11 cellular contexts compared by ENCODE assay signal in the genomic region with DNA sequence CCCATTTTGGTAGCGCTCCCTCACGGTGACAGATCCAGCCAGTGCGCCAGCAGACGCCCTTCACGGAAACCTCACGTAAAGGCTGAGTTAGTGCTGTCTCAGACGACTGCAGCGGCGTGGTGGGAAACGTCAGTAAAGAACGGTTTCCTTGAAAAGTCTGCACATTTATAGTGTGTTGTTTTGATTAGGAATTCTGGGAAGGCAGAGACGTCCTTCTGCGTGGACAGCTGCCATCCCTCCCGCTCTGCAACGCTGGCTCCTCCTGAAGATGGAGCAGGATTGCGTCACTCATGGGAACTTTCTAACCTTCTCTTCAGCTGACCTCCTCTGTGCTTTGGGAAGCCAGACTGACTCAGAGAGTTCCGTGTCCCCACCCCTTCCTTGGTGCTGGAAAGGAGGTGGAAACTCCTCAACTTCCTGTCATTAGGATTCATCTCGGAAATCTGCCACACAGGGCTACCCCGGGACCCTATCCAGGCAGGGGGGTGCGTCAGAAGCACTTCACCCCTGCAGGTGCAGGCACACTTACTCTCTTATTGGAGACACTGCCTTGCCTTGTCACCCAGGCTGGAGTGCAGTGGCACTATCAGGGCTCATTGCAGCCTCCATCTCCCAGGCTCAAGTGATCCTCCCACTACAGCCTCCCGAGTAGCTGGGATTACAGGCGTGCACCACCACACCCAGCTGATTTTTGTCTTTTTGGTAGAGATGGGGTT. TPM values are rescaled to one million over a fixed set of nuclear protein-coding genes. Genes with fewer than 3 reads are reported as not detected.
DNase-seq lines count a peak whose midpoint lies in the region; FAIRE-seq and TF ChIP-seq lines count a peak whose summit lies in the region.
"Had no signal": no experiment of that assay in that cellular context is flagged by ENCODE, and none has a peak within 500 bp of the region (broad histone marks: within the 10 kb centered on the region; RNA-seq: fewer than 3 reads in every experiment).

No MANE protein-coding gene starts in this region.

- H3K4me2 ChIP-seq in endothelial cell of umbilical vein (ENCODE audit: insufficient read depth, low read length) (no peak overlapping the region), OCI-LY7 (ENCODE audit: low read length) (no peak overlapping the region)

- CTCF ChIA-PET in endothelial cell of umbilical vein (lab: Charles Lee) (interaction anchor here (1.5 kb wide), 1 partner anchor 156 kb away, joined by 3 read pairs; no protein-coding TSS in a partner anchor), OCI-LY7 (lab: Charles Lee; ENCODE audit: unreplicated experiment) (no interaction called here)

- H3K9me2 ChIP-seq in OCI-LY7 (ENCODE audit: insufficient read depth, low read length), result no peaks in the 10 kb centered on the region

- WGBS in lower leg skin, 2 donors, result 71 to 83% methylated on average over 21 to 22 of the region's 22 CpGs
- 63 to 69% methylated on average over 21 to 22 of the region's 22 CpGs for WGBS in thyroid gland, 2 donors

- peak; percentile 82 for DNase-seq in HFFc6
- peak; percentile 10 for DNase-seq in endothelial cell of umbilical vein (ENCODE audit: low read depth, low spot score)
- peak; percentile 74 to 94 for DNase-seq in lower leg skin (ENCODE audit: low spot score in 2 of 2)
- DNase-seq in thyroid gland, result peak; percentile 29 to 31
- DNase-seq in activated CD8-positive, alpha-beta memory T cell treated with anti-CD3 and anti-CD28 coated beads, Interleukin-2, amount 50 U/mL, for 4 hours, result no peak
- DNase-seq in D341Med (ENCODE audit: low spot score), result no peak
- DNase-seq in OCI-LY7 (ENCODE audit: low spot score), result no peak
- no peak for DNase-seq in ecto neural progenitor cell (ENCODE audit: low spot score)
- DNase-seq: NCI-H345; stimulated activated naive CD8-positive, alpha-beta T cell treated with anti-CD3 and anti-CD28 coated beads, Interleukin-15, Interleukin-2, amounts not matched to agents 100 U/mL and 50 U/mL, for 24 hours had no signal

- H3K79me2 ChIP-seq in endothelial cell of umbilical vein (ENCODE audit: control insufficient read depth, insufficient read depth, low read length) (no peaks in the 10 kb centered on the region), OCI-LY7 (ENCODE audit: insufficient read depth, low read depth, low read length) (no peaks in the 10 kb centered on the region)

- no peak overlapping the region for H3K9ac ChIP-seq in endothelial cell of umbilical vein (replicated peaks; ENCODE audit: extremely low read depth, insufficient read depth, low read length)

- TF ChIP-seq CTCF in HFFc6 (IDR thresholded peaks at IDR 0.05), result no peak
- TF ChIP-seq CTCF in endothelial cell of umbilical vein (IDR thresholded peaks at IDR 0.05; ENCODE audit: extremely low read depth in 1 of 2, insufficient read depth in 1 of 2, low read depth in 1 of 2, low read length in 2 of 2), result no peak
- no peak for TF ChIP-seq CTCF in lower leg skin (IDR thresholded peaks at IDR 0.05)
- TF ChIP-seq CTCF in thyroid gland (IDR thresholded peaks at IDR 0.05), result no peak
- TF ChIP-seq CTCF in OCI-LY7 (conservative IDR thresholded peaks at IDR 0.05; ENCODE audit: low read length), result no peak

- BruUV-seq in endothelial cell of umbilical vein (replicated peaks; lab: Mats Ljungman, UMichigan) (no TSS peak), OCI-LY7 (replicated peaks; lab: Mats Ljungman, UMichigan) (no TSS peak)

- peaks cover 4% of the 10 kb centered on the region; the same call in 1 of the 2 replicates for H3K36me3 Mint-ChIP-seq in HFFc6 (ENCODE audit: low read depth)

- no peaks in the 10 kb centered on the region for H3K27me3 ChIP-seq in endothelial cell of umbilical vein (ENCODE audit: control insufficient read depth in 2 of 2, insufficient read depth in 2 of 2, low read length in 2 of 2)
- no peaks in the 10 kb centered on the region for H3K27me3 ChIP-seq in thyroid gland

- H3K9me3 ChIP-seq in endothelial cell of umbilical vein (replicated peaks; ENCODE audit: control insufficient read depth, insufficient read depth, low read length), result no peaks in the 10 kb centered on the region
- H3K9me3 ChIP-seq in thyroid gland, result no peaks in the 10 kb centered on the region
- H3K9me3 ChIP-seq in OCI-LY7 (ENCODE audit: low read length), result no peaks in the 10 kb centered on the region

- no peak overlapping the region for H3K27ac ChIP-seq in endothelial cell of umbilical vein (ENCODE audit: insufficient read depth, low read depth, low read length)
- peak overlapping the region in 1 of 3 donors; percentile 18 for H3K27ac ChIP-seq in thyroid gland
- H3K27ac ChIP-seq in OCI-LY7 (ENCODE audit: low read depth, low read length, poor library complexity, severe bottlenecking), result no peak overlapping the region

- no peak for FAIRE-seq in endothelial cell of umbilical vein (lab: Jason Lieb, UNC)

- no peaks in the 10 kb centered on the region for H3K36me3 ChIP-seq in endothelial cell of umbilical vein (ENCODE audit: control insufficient read depth in 2 of 2, extremely low read depth in 1 of 2, insufficient read depth in 2 of 2, low read length in 2 of 2)
- H3K36me3 ChIP-seq in thyroid gland, result no peaks in the 10 kb centered on the region
- no peaks in the 10 kb centered on the region for H3K36me3 ChIP-seq in OCI-LY7 (ENCODE audit: insufficient read depth, low read length)

- H2AFZ ChIP-seq in endothelial cell of umbilical vein (ENCODE audit: low read depth, low read length) (no peak overlapping the region), OCI-LY7 (ENCODE audit: low read length) (no peak overlapping the region)

- no peak for TF ChIP-seq POLR2A in endothelial cell of umbilical vein (IDR thresholded peaks at IDR 0.05; ENCODE audit: low read depth, low read length)
- no peak for TF ChIP-seq POLR2A in lower leg skin (IDR thresholded peaks at IDR 0.05)
- TF ChIP-seq POLR2A in thyroid gland (IDR thresholded peaks at IDR 0.05), result no peak

- no peaks in the 10 kb centered on the region for H4K20me1 ChIP-seq in endothelial cell of umbilical vein (replicated peaks; ENCODE audit: control insufficient read depth, extremely low read depth, insufficient read depth, low read length)
- no peaks in the 10 kb centered on the region for H4K20me1 ChIP-seq in OCI-LY7 (ENCODE audit: insufficient read depth, low read length)

- H3K4me1 Mint-ChIP-seq in HFFc6 (ENCODE audit: low read depth), result peaks cover 11% of the 10 kb centered on the region

- H3K4me3 ChIP-seq in endothelial cell of umbilical vein (replicated peaks in 1 of 3; ENCODE audit: insufficient read depth in 1 of 3, low read depth in 1 of 3, low read length in 3 of 3), result no peak overlapping the region
- no peak overlapping the region for H3K4me3 ChIP-seq in lower leg skin (ENCODE audit: low read depth, poor library complexity, severe bottlenecking)
- H3K4me3 ChIP-seq in thyroid gland (replicated peaks in 1 of 3), result no peak overlapping the region
- no peak overlapping the region for H3K4me3 ChIP-seq in OCI-LY7 (ENCODE audit: low read depth, low read length, poor library complexity, severe bottlenecking)

- H3K4me3 Mint-ChIP-seq in HFFc6, result no peak overlapping the region
- H3K4me3 Mint-ChIP-seq: T-helper 1 cell treated with Interleukin-12 subunit alpha and Interleukin-12 subunit beta and Interleukin-4 antibody, amounts not matched to agents 30 μg/mL and 1 μg/mL, for 36 hours had no signal

- H3K27me3 Mint-ChIP-seq in HFFc6 (ENCODE audit: insufficient read depth), result no peaks in the 10 kb centered on the region; the same call in 1 of the 2 replicates

- no peaks in the 10 kb centered on the region for H3K4me1 ChIP-seq in endothelial cell of umbilical vein (ENCODE audit: control insufficient read depth, extremely low read depth, insufficient read depth, low read length)
- H3K4me1 ChIP-seq in thyroid gland, result no peaks in the 10 kb centered on the region
- H3K4me1 ChIP-seq in OCI-LY7 (ENCODE audit: insufficient read depth, low read length, poor library complexity, severe bottlenecking), result no peaks in the 10 kb centered on the region

- H3K27ac Mint-ChIP-seq in HFFc6, result peak overlapping the region; percentile 85
- H3K27ac Mint-ChIP-seq: T-helper 1 cell treated with Interleukin-12 subunit alpha and Interleukin-12 subunit beta and Interleukin-4 antibody, amounts not matched to agents 30 μg/mL and 1 μg/mL, for 36 hours had no signal

- intact Hi-C loops in endothelial cell of umbilical vein (cut with micrococcal nuclease), result no loop called here
- intact Hi-C loops in lower leg skin (cut with DNase I; ENCODE audit: low total_unique reads), result no loop called here
- intact Hi-C loops in thyroid gland (cut with DNase I), result no loop called here
- intact Hi-C loops in OCI-LY7 (cut with micrococcal nuclease; ENCODE audit: unreplicated experiment), result no loop called here

- no peaks in the 10 kb centered on the region for H3K9me3 Mint-ChIP-seq in HFFc6
- H3K9me3 Mint-ChIP-seq: T-helper 1 cell treated with Interleukin-12 subunit alpha and Interleukin-12 subunit beta and Interleukin-4 antibody, amounts not matched to agents 30 μg/mL and 1 μg/mL, for 36 hours had no signal

- dilution Hi-C loops in endothelial cell of umbilical vein (cut with MboI; ENCODE audit: extremely low pct_ligation_motif_present, low sequenced_read_pairs), result no loop called here

- POLR2A ChIA-PET in endothelial cell of umbilical vein (lab: Charles Lee), result no interaction called here
- POLR2A ChIA-PET in OCI-LY7 (lab: Charles Lee), result no interaction called here

- no peaks in the 10 kb centered on the region for H3K9me1 ChIP-seq in endothelial cell of umbilical vein (replicated peaks; ENCODE audit: control insufficient read depth, extremely low read depth, insufficient read depth, low read length)

TF ChIP-seq in endothelial cell of umbilical vein, 7 proteins besides CTCF, POLR2A, EP300 and RAD21:
- TF ChIP-seq EZH2 (IDR thresholded peaks at IDR 0.05; ENCODE audit: borderline replicate concordance, low read depth, low read length, severe bottlenecking), result no peak
- TF ChIP-seq GATA2 (IDR thresholded peaks at IDR 0.05; ENCODE audit: insufficient read depth, insufficient read length, low read depth, low read length), result no peak

RNA-seq across cellular contexts. Expression of gene CRISPLD2, which starts 24.3 kb away (rescaled TPM):
- total RNA-seq in HFFc6 (2021; fragmentation: NEBNext Ultra II Directional; extraction: Animal tissue kit (Norgen Biotek cat#: 25700)), result 10 to 100 TPM; 12.2 to 15.5 (median 13.6) TPM
- total RNA-seq in endothelial cell of umbilical vein (0.73 TPM in 1 of 2 replicates, not detected in the other), lower leg skin (100 to 1,000 TPM in 1 of 4 donors, 10 to 100 TPM in 3; 48.0 to 105 (median 69.5) TPM), thyroid gland (100 to 1,000 TPM in 2 of 4 donors, 10 to 100 TPM in 2; 48.0 to 261 (median 108) TPM), OCI-LY7 (2022) (0.53 and 0.99 TPM in 2 replicates)
- polyA plus RNA-seq in endothelial cell of umbilical vein, result 0.06 and 0.14 TPM in 2 replicates
- polyA plus RNA-seq in endothelial cell of umbilical vein (2011; cell fraction: cytosol; rRNA removed), result 0.04 and 0.06 TPM in 2 replicates
- polyA plus RNA-seq in endothelial cell of umbilical vein (2011; cell fraction: nucleus; rRNA removed), result 0.14 TPM in 1 of 2 replicates, not detected in the other
- polyA plus RNA-seq in endothelial cell of umbilical vein (2012), result 0.31 and 0.40 TPM in 2 replicates
- polyA minus RNA-seq in endothelial cell of umbilical vein, result 0.38 and 0.58 TPM in 2 replicates
- polyA minus RNA-seq in endothelial cell of umbilical vein (2011; cell fraction: cytosol; rRNA and poly(A)+ RNA removed), result 11.9 TPM
- not detected in 2 replicates for polyA minus RNA-seq in endothelial cell of umbilical vein (2011; cell fraction: nucleus; rRNA and poly(A)+ RNA removed)
- 0.28 and 0.47 TPM in 2 replicates for total RNA-seq in OCI-LY7 (2014; rRNA removed; shearing (Covaris generic))

Comparison
In these comparisons a context has a peak if more than half of its experiments do, and no peak if none do; other contexts are left out.
1. DNase-seq: peak in HFFc6 (single experiment), endothelial cell of umbilical vein (single experiment), lower leg skin (2 of 2) and thyroid gland (2 of 2); none in activated CD8-positive, alpha-beta memory T cell treated with anti-CD3 and anti-CD28 coated beads, Interleukin-2, amount 50 U/mL, for 4 hours (single experiment), D341Med (single experiment), OCI-LY7 (single experiment) and ecto neural progenitor cell (single experiment).